ENCODE assay signal across 9 cellular contexts in the genomic region with DNA sequence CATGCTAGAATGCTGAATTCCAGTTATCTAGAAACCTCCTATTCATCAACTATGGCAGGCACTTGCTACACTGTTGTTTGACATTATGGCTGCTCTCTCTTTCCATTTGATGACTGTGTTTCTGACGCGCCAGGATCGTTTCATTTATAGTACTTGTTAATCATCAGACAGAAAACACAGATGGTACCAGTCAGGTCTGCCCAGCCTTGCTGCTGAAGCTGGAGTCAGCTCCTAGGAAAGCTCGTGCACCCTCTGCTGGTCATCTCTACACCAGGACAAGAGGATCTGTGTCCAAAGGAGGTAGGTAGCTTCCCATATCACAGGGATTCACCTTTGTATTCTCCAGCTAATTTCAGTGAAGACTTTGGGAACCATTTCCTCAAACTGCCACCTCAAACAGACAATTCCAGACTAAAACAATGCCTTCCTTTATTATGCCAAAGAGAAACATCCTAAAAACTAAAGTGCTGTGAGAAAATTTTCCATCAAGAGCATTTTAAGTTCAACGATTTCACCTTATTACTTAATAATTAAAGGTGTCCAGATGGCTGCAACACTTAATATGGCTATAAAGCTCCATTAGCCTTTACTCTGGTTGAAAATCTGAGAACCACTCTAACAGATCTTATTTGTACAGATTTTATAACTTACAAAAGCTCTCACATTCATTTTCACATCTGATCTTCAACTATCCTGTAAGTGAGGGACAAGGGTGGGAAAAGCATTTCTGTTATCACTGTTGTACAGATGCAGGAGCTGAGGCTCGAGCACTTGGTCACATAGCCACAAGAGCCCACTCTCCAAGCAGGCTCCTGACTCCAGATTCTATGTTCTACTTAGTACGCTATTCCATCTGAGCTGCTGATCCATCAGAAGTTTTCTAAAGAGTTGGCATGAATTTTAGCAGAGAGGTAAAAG. TPM values are rescaled to one million over a fixed set of nuclear protein-coding genes. Genes with fewer than 3 reads are reported as not detected.
DNase-seq lines count a peak whose midpoint lies in the region; ATAC-seq, FAIRE-seq and TF ChIP-seq lines count a peak whose summit lies in the region.
"Had no signal": no experiment of that assay in that cellular context is flagged by ENCODE, and none has a peak within 500 bp of the region (broad histone marks: within the 10 kb centered on the region; RNA-seq: fewer than 3 reads in every experiment).

No MANE protein-coding gene starts in this region.

- peaks cover 4% of the 10 kb centered on the region for H3K4me1 Mint-ChIP-seq in astrocyte (ENCODE audit: low read depth, unreplicated experiment)

- H3K4me2 ChIP-seq in astrocyte (ENCODE audit: low read length), result peak overlapping the region; percentile 69
- H3K4me2 ChIP-seq: BLaER1 had no signal

- no peak for TF ChIP-seq EP300 in sigmoid colon (IDR thresholded peaks at IDR 0.05)

- 29 to 37% methylated on average over 7 of the region's 7 CpGs for WGBS in sigmoid colon, 2 donors

- H3K4me3 Mint-ChIP-seq in astrocyte (ENCODE audit: unreplicated experiment), result no peak overlapping the region

- no peaks in the 10 kb centered on the region for H3K27me3 Mint-ChIP-seq in astrocyte (ENCODE audit: low read depth, unreplicated experiment)

- peaks cover 3% of the 10 kb centered on the region for H4K20me1 ChIP-seq in astrocyte (ENCODE audit: insufficient read depth, low read length)
- H4K20me1 ChIP-seq: BLaER1 had no signal

- H3K27me3 ChIP-seq in astrocyte (ENCODE audit: insufficient read depth, low read length), result no peaks in the 10 kb centered on the region
- H3K27me3 ChIP-seq in sigmoid colon, result no peaks in the 10 kb centered on the region
- H3K27me3 ChIP-seq: BLaER1 had no signal

- H3K27ac ChIP-seq in astrocyte (ENCODE audit: low read depth, low read length) (no peak overlapping the region), sigmoid colon (peak overlapping the region; percentile 62 to 77 (median 66))
- H3K27ac ChIP-seq: BLaER1 had no signal

- H3K9me3 Mint-ChIP-seq in astrocyte (ENCODE audit: unreplicated experiment), result no peaks in the 10 kb centered on the region

- H3K4me3 ChIP-seq in astrocyte (ENCODE audit: insufficient read depth, low read depth, low read length), result no peak overlapping the region
- no peak overlapping the region for H3K4me3 ChIP-seq in sigmoid colon
- H3K4me3 ChIP-seq: BLaER1 had no signal

- no peak for TF ChIP-seq POLR2A in sigmoid colon (IDR thresholded peaks at IDR 0.05)

- peak; percentile 81 for ATAC-seq in HG02943 (IDR thresholded peaks at IDR 0.05; ENCODE audit: low read depth, unreplicated experiment)

- H3K4me1 ChIP-seq in astrocyte (ENCODE audit: insufficient read depth, low read length) (peaks cover 8% of the 10 kb centered on the region), sigmoid colon (peaks cover 0 to 29% (median 13%) of the 10 kb centered on the region in 4 donors)
- H3K4me1 ChIP-seq: BLaER1 had no signal

- no peak overlapping the region for H3K27ac Mint-ChIP-seq in astrocyte (ENCODE audit: unreplicated experiment)

- H3K9me3 ChIP-seq in astrocyte (ENCODE audit: insufficient read depth, low read depth, low read length), result no peaks in the 10 kb centered on the region
- no peaks in the 10 kb centered on the region for H3K9me3 ChIP-seq in sigmoid colon
- H3K9me3 ChIP-seq: BLaER1 had no signal

- TF ChIP-seq CTCF in astrocyte (IDR thresholded peaks at IDR 0.05; ENCODE audit: insufficient read depth, low read depth, low read length) (peak; percentile 95), sigmoid colon (IDR thresholded peaks at IDR 0.05) (peak; percentile 76 to 81 (median 78))

- H3K9ac ChIP-seq in astrocyte (ENCODE audit: low read length), result peak overlapping the region; percentile 6
- H3K9ac ChIP-seq: BLaER1 had no signal

- H3K36me3 ChIP-seq in astrocyte (ENCODE audit: insufficient read depth, low read length) (no peaks in the 10 kb centered on the region), sigmoid colon (no peaks in the 10 kb centered on the region)
- H3K36me3 ChIP-seq: BLaER1 had no signal

- H3K36me3 Mint-ChIP-seq in astrocyte (ENCODE audit: low read depth, unreplicated experiment), result peaks cover 2% of the 10 kb centered on the region

- intact Hi-C loops in sigmoid colon (cut with DNase I), result loop anchor here (1.0 to 5.0 kb wide), 3 partner anchors 144 to 443 kb away; a partner anchor contains a TSS

- peak; percentile 75 for FAIRE-seq in astrocyte (lab: Jason Lieb, UNC)

- peak overlapping the region; percentile 50 for H2AFZ ChIP-seq in astrocyte (ENCODE audit: low read depth, low read length)

- peaks cover 3% of the 10 kb centered on the region for H3K79me2 ChIP-seq in astrocyte (ENCODE audit: insufficient read depth, low read length)

- DNase-seq in NCI-H1417 (lab: John Stamatoyannopoulos, UW) (peak; percentile 63 to 90 (median 68)), NCI-H1417 treated with DMSO at 0.1 percent for 48 hours (lab: John Stamatoyannopoulos, UW) (no peak), NCI-H1930 (lab: John Stamatoyannopoulos, UW) (peak; percentile 53 to 76), T-helper 22 cell (ENCODE audit: low read depth) (peak; percentile 52), astrocyte (ENCODE audit: low read depth) (peak; percentile 93), hepatic stellate cell (ENCODE audit: low spot score) (peak; percentile 72), sigmoid colon (peak; percentile 94)

RNA-seq across cellular contexts. Expression of a gene that starts 17.5 kb away (rescaled TPM):
- 32.4 and 40.4 TPM in 2 replicates for total RNA-seq in astrocyte
- 10 to 100 TPM; 30.1 to 42.7 (median 40.2) TPM for total RNA-seq in sigmoid colon
- 1 to 10 TPM; 3.0 to 9.1 (median 4.9) TPM for polyA plus RNA-seq in sigmoid colon

RNA-seq across cellular contexts. Expression of a gene that starts 17.8 kb away (rescaled TPM):
- 21.4 and 25.2 TPM in 2 replicates for total RNA-seq in astrocyte
- 10 to 100 TPM; 19.1 to 27.5 (median 21.9) TPM for total RNA-seq in sigmoid colon
- polyA plus RNA-seq in sigmoid colon, result 1 to 10 TPM; 1.8 to 5.9 (median 4.4) TPM
